32 cellular contexts compared by ENCODE assay signal in the genomic region with DNA sequence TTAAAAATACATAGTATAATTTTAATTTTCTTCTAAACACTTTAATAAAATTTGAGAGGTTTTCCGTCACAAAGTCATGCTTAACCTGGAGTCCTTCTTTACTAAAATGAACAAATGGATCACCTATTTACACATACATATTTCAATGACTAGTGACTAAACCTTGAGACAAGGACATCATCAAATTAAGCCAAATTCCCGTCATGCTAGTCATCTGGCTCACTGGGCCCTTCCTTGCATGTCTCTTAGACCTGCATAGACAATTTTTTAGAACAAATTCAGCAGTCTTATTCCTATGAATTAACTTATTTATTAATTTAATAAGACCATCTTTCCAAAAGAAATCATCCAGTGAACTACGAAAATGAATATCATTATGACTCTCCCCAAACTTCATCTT.
"Had no signal": no experiment of that assay in that cellular context is flagged by ENCODE, and none has a peak within 500 bp of the region (broad histone marks: within the 10 kb centered on the region; RNA-seq: fewer than 3 reads in every experiment).

No MANE protein-coding gene starts in this region.

- H3K9me3 Mint-ChIP-seq: activated CD4-positive, alpha-beta memory T cell treated with anti-CD3 and anti-CD28 coated beads for 36 hours; activated naive CD4-positive, alpha-beta T cell treated with anti-CD3 and anti-CD28 coated beads, Interleukin-2, amount 50 U/mL, for 24 hours; activated T-helper 2 cell treated with anti-CD3 and anti-CD28 coated beads, Interferon-gamma antibody, Interleukin-2, Interleukin-4, amounts not matched to agents 10 μg/mL and 5 μg/mL and 100 μg/mL, durations not matched to agents 14 hours and 24 hours and 36 hours; brain; central memory CD8-positive, alpha-beta T cell; IgD-negative memory B cell had no signal

- H3K4me1 Mint-ChIP-seq: brain had no signal

- H3K27ac Mint-ChIP-seq: activated CD4-positive, alpha-beta memory T cell treated with anti-CD3 and anti-CD28 coated beads for 36 hours; activated naive CD4-positive, alpha-beta T cell treated with anti-CD3 and anti-CD28 coated beads, Interleukin-2, amount 50 U/mL, for 24 hours; activated T-helper 2 cell treated with anti-CD3 and anti-CD28 coated beads, Interferon-gamma antibody, Interleukin-2, Interleukin-4, amounts not matched to agents 10 μg/mL and 5 μg/mL and 100 μg/mL, durations not matched to agents 14 hours and 24 hours and 36 hours; brain had no signal

- H3K36me3 Mint-ChIP-seq: brain had no signal

- DNase-seq: activated CD4-positive, alpha-beta memory T cell treated with anti-CD3 and anti-CD28 coated beads for 36 hours; activated CD4-positive, alpha-beta T cell treated with anti-CD3 and anti-CD28 coated beads, Interleukin-2, amount 50 U/mL, for 1 hour; activated CD8-positive, alpha-beta memory T cell treated with anti-CD3 and anti-CD28 coated beads, Interleukin-2, amount 50 U/mL, for 4 hours; activated gamma-delta T cell; activated naive CD4-positive, alpha-beta T cell treated with Interleukin-2 at 50 U/mL for 16 hours; activated T-cell treated with anti-CD3 and anti-CD28 coated beads for 4 hours; activated T-cell treated with anti-CD3 and anti-CD28 coated beads, Interleukin-2, amount 50 U/mL, for 48 hours; anterior cingulate cortex; Karpas-422; KBM-7; NCI-H1048; NCI-H1105 treated with DMSO at 0.1 percent for 48 hours; NCI-H1436; NCI-H1694; NCI-H1930; NCI-H2081 treated with DMSO at 0.1 percent for 48 hours; NCI-H226; NCI-H446 treated with DMSO at 0.1 percent for 48 hours; NCI-H524; NCI-H69; NCI-H82; PC-9; SW 1271; T-helper 1 cell; T1000 had no signal

- H3K27me3 Mint-ChIP-seq: activated CD4-positive, alpha-beta memory T cell treated with anti-CD3 and anti-CD28 coated beads for 36 hours; activated naive CD4-positive, alpha-beta T cell treated with anti-CD3 and anti-CD28 coated beads, Interleukin-2, amount 50 U/mL, for 24 hours; brain; central memory CD8-positive, alpha-beta T cell; IgD-negative memory B cell had no signal

- ATAC-seq: Right ventricle myocardium inferior had no signal

- H3K4me3 Mint-ChIP-seq: activated CD4-positive, alpha-beta memory T cell treated with anti-CD3 and anti-CD28 coated beads for 36 hours; activated naive CD4-positive, alpha-beta T cell treated with anti-CD3 and anti-CD28 coated beads, Interleukin-2, amount 50 U/mL, for 24 hours; brain; central memory CD8-positive, alpha-beta T cell; IgD-negative memory B cell had no signal

- H3K27ac ChIP-seq: RWPE1 had no signal

- H3K4me3 ChIP-seq: PC-9 had no signal
